ENCODE assay signal across 23 cellular contexts in the genomic region with DNA sequence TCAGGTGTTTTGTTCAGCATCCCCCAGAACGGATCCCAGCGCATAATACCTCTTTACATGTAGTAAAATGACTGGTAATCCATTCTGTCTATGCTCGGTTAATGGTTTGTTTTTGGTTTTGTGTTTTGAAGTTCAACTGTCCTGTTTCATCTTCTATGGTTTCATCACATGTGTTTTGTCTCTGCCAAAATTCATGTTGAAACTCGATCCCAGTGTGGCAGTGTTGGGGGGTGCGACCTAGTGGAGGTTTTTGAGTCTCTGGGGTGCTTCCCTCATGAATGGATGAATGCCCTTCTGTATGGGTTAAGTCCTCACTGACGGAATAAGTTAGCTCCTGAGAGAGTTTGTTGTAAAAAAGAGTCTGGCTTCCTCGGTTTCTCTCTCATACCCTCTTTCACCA.
"Had no signal": no experiment of that assay in that cellular context is flagged by ENCODE, and none has a peak within 500 bp of the region (broad histone marks: within the 10 kb centered on the region; RNA-seq: fewer than 3 reads in every experiment).

No MANE protein-coding gene starts in this region.

- ATAC-seq: gastroesophageal sphincter; pancreas; stimulated activated naive B cell treated with anti-CD40 and anti-IgM and Interleukin-4, amounts not matched to agents 10 μg/mL and 1 μg/mL and 100 μg/mL, for 72 hours; stimulated activated naive CD8-positive, alpha-beta T cell treated with anti-CD3 and anti-CD28 coated beads, Interleukin-15, amount 100 ng/mL, for 72 hours had no signal

- H3K36me3 ChIP-seq: pancreas, transverse colon had no signal

- H3K27me3 ChIP-seq: gastroesophageal sphincter, pancreas, sigmoid colon, transverse colon had no signal

- H3K4me3 Mint-ChIP-seq: endodermal cell; naive B cell; nephron; stimulated activated naive B cell treated with anti-CD40 and anti-IgM and Interleukin-4, amounts not matched to agents 10 μg/mL and 1 μg/mL and 100 μg/mL, for 72 hours; stimulated activated naive CD8-positive, alpha-beta T cell treated with anti-CD3 and anti-CD28 coated beads, Interleukin-15, amount 100 ng/mL, for 72 hours had no signal

- H3K27me3 Mint-ChIP-seq: naive B cell; stimulated activated naive B cell treated with anti-CD40 and anti-IgM and Interleukin-4, amounts not matched to agents 10 μg/mL and 1 μg/mL and 100 μg/mL, for 72 hours; stimulated activated naive CD8-positive, alpha-beta T cell treated with anti-CD3 and anti-CD28 coated beads, Interleukin-15, amount 100 ng/mL, for 72 hours had no signal

- H3K27ac Mint-ChIP-seq: endodermal cell; nephron; stimulated activated naive B cell treated with anti-CD40 and anti-IgM and Interleukin-4, amounts not matched to agents 10 μg/mL and 1 μg/mL and 100 μg/mL, for 72 hours; stimulated activated naive CD8-positive, alpha-beta T cell treated with anti-CD3 and anti-CD28 coated beads, Interleukin-15, amount 100 ng/mL, for 72 hours had no signal

- H3K9me3 ChIP-seq: gastroesophageal sphincter, left ventricle myocardium inferior, pancreas, sigmoid colon, thoracic aorta, transverse colon had no signal

- H3K4me1 ChIP-seq: gastroesophageal sphincter, left ventricle myocardium inferior, pancreas, sigmoid colon, transverse colon had no signal

- H3K4me3 ChIP-seq: coronary artery, gastroesophageal sphincter, left ventricle myocardium inferior, lung, pancreas, sigmoid colon, skin epidermis, thoracic aorta, transverse colon had no signal

- H3K9me3 Mint-ChIP-seq: endodermal cell; naive B cell; nephron; stimulated activated naive B cell treated with anti-CD40 and anti-IgM and Interleukin-4, amounts not matched to agents 10 μg/mL and 1 μg/mL and 100 μg/mL, for 72 hours; stimulated activated naive CD8-positive, alpha-beta T cell treated with anti-CD3 and anti-CD28 coated beads, Interleukin-15, amount 100 ng/mL, for 72 hours had no signal

- H3K27ac ChIP-seq: coronary artery, gastroesophageal sphincter, left ventricle myocardium inferior, pancreas, sigmoid colon, skin epidermis, thoracic aorta, transverse colon had no signal

- H3K4me1 Mint-ChIP-seq: endodermal cell; nephron; stimulated activated naive CD8-positive, alpha-beta T cell treated with anti-CD3 and anti-CD28 coated beads, Interleukin-15, amount 100 ng/mL, for 72 hours had no signal

- DNase-seq: cerebellar nuclear complex; effector CD4-positive, alpha-beta T cell; endodermal cell; erythroblast; glutamatergic neuron; left ventricle myocardium inferior; mesenchymal stem cell; naive B cell; occipital lobe; pancreas; sigmoid colon; stimulated activated CD4-positive, alpha-beta T cell treated with anti-CD3 and anti-CD28 coated beads, Interleukin-2, amount 100 ng/mL, for 24 hours; stimulated activated CD4-positive, alpha-beta T cell treated with anti-CD3 and anti-CD28 coated beads, Interleukin-4, amount 100 ng/mL, for 4 hours; stimulated activated naive B cell treated with anti-CD40 and anti-IgM and Interleukin-4, amounts not matched to agents 10 μg/mL and 1 μg/mL and 100 μg/mL, for 72 hours; stimulated activated naive CD8-positive, alpha-beta T cell treated with anti-CD3 and anti-CD28 coated beads, Interleukin-15, amount 100 ng/mL, for 72 hours; substantia nigra; transverse colon had no signal
